34 cellular contexts compared by ENCODE assay signal in genomic region chr14:28719130-28719529, GRCh38. TPM values are rescaled to one million over a fixed set of nuclear protein-coding genes. Genes with fewer than 3 reads are reported as not detected.
"Had no signal": no experiment of that assay in that cellular context is flagged by ENCODE, and none has a peak within 500 bp of the region (broad histone marks: within the 10 kb centered on the region; RNA-seq: fewer than 3 reads in every experiment).

No MANE protein-coding gene starts in this region.

- ATAC-seq: activated CD4-positive, alpha-beta T cell treated with anti-CD3 and anti-CD28 coated beads for 36 hours; activated CD8-positive, alpha-beta memory T cell treated with anti-CD3 and anti-CD28 coated beads, Interleukin-2, amount 10 ng/mL, durations not matched to agents 7 days and 5 days; activated CD8-positive, alpha-beta T cell treated with anti-CD3 and anti-CD28 coated beads, Interleukin-2, amount 10 ng/mL, durations not matched to agents 7 days and 5 days; activated naive CD4-positive, alpha-beta T cell treated with anti-CD3 and anti-CD28 coated beads, Interleukin-2, amount 50 U/mL, for 72 hours; activated T-cell treated with anti-CD3 and anti-CD28 coated beads, Interleukin-2, amount 50 U/mL, for 72 hours; effector memory CD8-positive, alpha-beta T cell; gastrocnemius medialis; heart left ventricle; T-helper 17 cell had no signal

- H3K27ac ChIP-seq: ascending aorta, brain microvascular endothelial cell, epithelial cell of prostate, esophagus squamous epithelium, gastrocnemius medialis, heart left ventricle had no signal

- H3K9me3 ChIP-seq: ascending aorta, esophagus squamous epithelium, gastrocnemius medialis, heart left ventricle had no signal

- H3K36me3 ChIP-seq: ascending aorta, brain microvascular endothelial cell, esophagus squamous epithelium, gastrocnemius medialis, heart left ventricle had no signal

- DNase-seq: activated CD4-positive, alpha-beta memory T cell treated with anti-CD3 and anti-CD28 coated beads for 36 hours; activated CD4-positive, alpha-beta T cell treated with anti-CD3 and anti-CD28 coated beads for 36 hours; activated CD4-positive, alpha-beta T cell treated with anti-CD3 and anti-CD28 coated beads, Interleukin-2, amount 10 ng/mL, durations not matched to agents 24 days and 14 days; activated CD4-positive, CD25-positive, alpha-beta regulatory T cell; activated CD4-positive, CD25-positive, alpha-beta regulatory T cell treated with anti-CD3 and anti-CD28 coated beads, Interleukin-2, amount 50 U/mL, for 72 hours; activated CD8-positive, alpha-beta memory T cell treated with anti-CD3 and anti-CD28 coated beads, Interleukin-2, amount 10 ng/mL, durations not matched to agents 7 days and 5 days; activated CD8-positive, alpha-beta memory T cell treated with anti-CD3 and anti-CD28 coated beads, Interleukin-2, amount 50 U/mL, for 4 hours; activated CD8-positive, alpha-beta T cell treated with anti-CD3 and anti-CD28 coated beads, Interleukin-2, amount 10 ng/mL, durations not matched to agents 7 days and 5 days; activated gamma-delta T cell; activated naive CD4-positive, alpha-beta T cell; activated naive CD4-positive, alpha-beta T cell treated with anti-CD3 and anti-CD28 coated beads, Interleukin-2, amount 10 ng/mL, durations not matched to agents 7 days and 5 days; activated naive CD8-positive, alpha-beta T cell treated with anti-CD3 and anti-CD28 coated beads, Interleukin-2, amount 10 ng/mL, durations not matched to agents 7 days and 5 days; activated T-cell treated with anti-CD3 and anti-CD28 coated beads, Interleukin-2, amount 50 U/mL, for 1 hour; activated T-cell treated with anti-CD3 and anti-CD28 coated beads, Interleukin-2, amount 50 U/mL, for 72 hours; brain microvascular endothelial cell; caudate nucleus; cortex of kidney; dermis blood vessel endothelial cell; effector CD4-positive, alpha-beta T cell; effector memory CD8-positive, alpha-beta T cell; esophagus squamous epithelium; gastrocnemius medialis; glutamatergic neuron; heart left ventricle; T-helper 1 cell; T-helper 17 cell; T1000 had no signal

- FAIRE-seq: colon had no signal

- H3K4me1 ChIP-seq: ascending aorta, esophagus squamous epithelium, gastrocnemius medialis, heart left ventricle had no signal

- H3K4me3 ChIP-seq: ascending aorta, esophagus squamous epithelium, gastrocnemius medialis, heart left ventricle had no signal

- H3K27me3 ChIP-seq: ascending aorta, brain microvascular endothelial cell, esophagus squamous epithelium, gastrocnemius medialis, heart left ventricle had no signal

RNA-seq across cellular contexts. Expression of gene FOXG1, which starts 47.5 kb away (rescaled TPM):
- total RNA-seq: activated CD4-positive, alpha-beta memory T cell treated with anti-CD3 and anti-CD28 coated beads for 36 hours; activated CD4-positive, alpha-beta T cell treated with anti-CD3 and anti-CD28 coated beads for 36 hours; activated CD4-positive, alpha-beta T cell treated with anti-CD3 and anti-CD28 coated beads, Interleukin-2, amount 10 ng/mL, durations not matched to agents 24 days and 14 days; activated CD8-positive, alpha-beta memory T cell treated with anti-CD3 and anti-CD28 coated beads for 36 hours; activated CD8-positive, alpha-beta memory T cell treated with anti-CD3 and anti-CD28 coated beads, Interleukin-2, amount 10 ng/mL, durations not matched to agents 7 days and 5 days; activated CD8-positive, alpha-beta T cell treated with anti-CD3 and anti-CD28 coated beads, Interleukin-2, amount 10 ng/mL, durations not matched to agents 7 days and 5 days; activated naive CD4-positive, alpha-beta T cell treated with anti-CD3 and anti-CD28 coated beads, Interleukin-2, amount 50 U/mL, for 72 hours; activated naive CD8-positive, alpha-beta T cell treated with anti-CD3 and anti-CD28 coated beads, Interleukin-2, amount 10 ng/mL, durations not matched to agents 7 days and 5 days; activated T-cell treated with anti-CD3 and anti-CD28 coated beads, Interleukin-2, amount 50 U/mL, for 72 hours; ascending aorta; chondrocyte; dermis blood vessel endothelial cell; fibroblast of lung; gastrocnemius medialis; heart left ventricle; T-helper 17 cell had no signal
- polyA plus RNA-seq: fibroblast of lung, heart left ventricle had no signal
